19 cellular contexts compared by ENCODE assay signal in genomic region chr11:46075928-46076327, GRCh38. TPM values are rescaled to one million over a fixed set of nuclear protein-coding genes. Genes with fewer than 3 reads are reported as not detected.
DNase-seq lines count a peak whose midpoint lies in the region; ATAC-seq, FAIRE-seq and TF ChIP-seq lines count a peak whose summit lies in the region.
"Had no signal": no experiment of that assay in that cellular context is flagged by ENCODE, and none has a peak within 500 bp of the region (broad histone marks: within the 10 kb centered on the region; RNA-seq: fewer than 3 reads in every experiment).

No MANE protein-coding gene starts in this region.

- TF ChIP-seq RAD21 in H1 (IDR thresholded peaks at IDR 0.05 in 1 of 2, conservative IDR thresholded peaks at IDR 0.05 in 1 of 2; ENCODE audit: low read depth in 2 of 2, low read length in 2 of 2): peak; percentile 22 to 43; a peak in 2 of 4 replicates

- H3K18ac ChIP-seq in H1 (ENCODE audit: extremely low read depth, low read length): no peak overlapping the region

- no peak overlapping the region for H2AK5ac ChIP-seq in H1 (ENCODE audit: low read depth, low read length)

- H2BK5ac ChIP-seq in H1 (ENCODE audit: low read depth, low read length): no peak overlapping the region

- H2BK12ac ChIP-seq in H1 (ENCODE audit: low read depth, low read length): no peak overlapping the region

- peaks cover 3% of the 10 kb centered on the region; the same call in 1 of the 2 replicates for H3K23me2 ChIP-seq in H1 (ENCODE audit: low read depth, low read length)

- H3K79me1 ChIP-seq in H1 (ENCODE audit: low read depth, low read length): no peaks in the 10 kb centered on the region

- H2BK120ac ChIP-seq in H1 (replicated peaks; ENCODE audit: low read depth, low read length): no peak overlapping the region

- no peak overlapping the region for H3K4ac ChIP-seq in H1 (replicated peaks; ENCODE audit: insufficient read length, low read depth, low read length)

- no peak overlapping the region for H3K4me3 ChIP-seq in breast epithelium
- no peak overlapping the region for H3K4me3 ChIP-seq in OCI-LY7 (ENCODE audit: low read depth, low read length, poor library complexity, severe bottlenecking)
- no peak overlapping the region for H3K4me3 ChIP-seq in H1 (ENCODE audit: extremely low read depth in 1 of 4, insufficient read depth in 2 of 4, low read depth in 3 of 4, low read length in 4 of 4)
- no peak overlapping the region for H3K4me3 ChIP-seq in smooth muscle cell
- H3K4me3 ChIP-seq: Peyer's patch, right lobe of liver had no signal

- H3K4me1 ChIP-seq in breast epithelium (no peaks in the 10 kb centered on the region), OCI-LY7 (ENCODE audit: insufficient read depth, low read length, poor library complexity, severe bottlenecking) (no peaks in the 10 kb centered on the region), H1 (replicated peaks in 1 of 4; ENCODE audit: control insufficient read depth in 3 of 4, insufficient read depth in 4 of 4, low read length in 3 of 4) (0 out of 7 replicates have a peak, but pooled peaks cover 0 to 3% (median 0%) of the 10 kb centered on the region in 4 experiments), smooth muscle cell (ENCODE audit: low read depth) (no peaks in the 10 kb centered on the region)
- H3K4me1 ChIP-seq: Peyer's patch, right lobe of liver had no signal

- BruUV-seq in MCF 10A (replicated peaks; lab: Mats Ljungman, UMichigan): no TSS peak
- BruUV-seq in OCI-LY7 (replicated peaks; lab: Mats Ljungman, UMichigan): no TSS peak

- no peak for TF ChIP-seq EP300 in H1 (IDR thresholded peaks at IDR 0.05; ENCODE audit: borderline replicate concordance in 1 of 2, low read depth in 2 of 2, low read length in 2 of 2)

- TF ChIP-seq CTCF in MCF 10A (IDR thresholded peaks at IDR 0.05; ENCODE audit: unreplicated experiment) (peak; percentile 14), breast epithelium (IDR thresholded peaks at IDR 0.05) (no peak), OCI-LY7 (conservative IDR thresholded peaks at IDR 0.05; ENCODE audit: low read length) (0 out of 2 replicates have a peak, but pooled peaks have one; percentile 36), H1 (IDR thresholded peaks at IDR 0.05; ENCODE audit: control extremely low read depth in 1 of 3, insufficient read depth in 1 of 3, low read depth in 1 of 3, low read length in 3 of 3) (peak in 2 of 3 experiments; percentile 19 to 25; a peak in 2 of 4 replicates), smooth muscle cell (IDR thresholded peaks at IDR 0.05; ENCODE audit: borderline replicate concordance, insufficient read depth, poor library complexity, severe bottlenecking) (peak; percentile 12)

- H3K9me3 Mint-ChIP-seq in MCF 10A (ENCODE audit: unreplicated experiment): no peaks in the 10 kb centered on the region
- H3K9me3 Mint-ChIP-seq in activated T-helper 1 cell treated with anti-CD3 and anti-CD28 coated beads, Interleukin-12 subunit alpha, Interleukin-12 subunit beta, Interleukin-2, Interleukin-4 antibody, amounts not matched to agents 30 ng/mL and 10 ng/mL and 1 ng/mL, durations not matched to agents 14 hours and 24 hours and 36 hours: no peaks in the 10 kb centered on the region
- H3K9me3 Mint-ChIP-seq: stimulated activated naive CD8-positive, alpha-beta T cell treated with anti-CD3 and anti-CD28 coated beads, Interleukin-15, Interleukin-2, amounts not matched to agents 100 ng/mL and 50 ng/mL, for 24 hours; type B pancreatic cell had no signal

- no peak overlapping the region for H4K91ac ChIP-seq in H1 (replicated peaks; ENCODE audit: insufficient read length, low read length)

- no peak overlapping the region for H3K4me3 Mint-ChIP-seq in MCF 10A (ENCODE audit: unreplicated experiment)
- no peak overlapping the region for H3K4me3 Mint-ChIP-seq in activated T-helper 1 cell treated with anti-CD3 and anti-CD28 coated beads, Interleukin-12 subunit alpha, Interleukin-12 subunit beta, Interleukin-2, Interleukin-4 antibody, amounts not matched to agents 30 ng/mL and 10 ng/mL and 1 ng/mL, durations not matched to agents 14 hours and 24 hours and 36 hours
- H3K4me3 Mint-ChIP-seq: activated naive CD8-positive, alpha-beta T cell; stimulated activated naive CD8-positive, alpha-beta T cell treated with anti-CD3 and anti-CD28 coated beads, Interleukin-15, Interleukin-2, amounts not matched to agents 100 ng/mL and 50 ng/mL, for 24 hours; type B pancreatic cell had no signal

- peaks cover 15% of the 10 kb centered on the region for H3K4me1 Mint-ChIP-seq in MCF 10A (ENCODE audit: insufficient read depth, unreplicated experiment)
- H3K4me1 Mint-ChIP-seq in activated T-helper 1 cell treated with anti-CD3 and anti-CD28 coated beads, Interleukin-12 subunit alpha, Interleukin-12 subunit beta, Interleukin-2, Interleukin-4 antibody, amounts not matched to agents 30 ng/mL and 10 ng/mL and 1 ng/mL, durations not matched to agents 14 hours and 24 hours and 36 hours (ENCODE audit: low read depth): peaks cover 10% of the 10 kb centered on the region

- intact Hi-C loops in MCF 10A (cut with micrococcal nuclease): no loop called here
- intact Hi-C loops in breast epithelium (cut with DNase I; ENCODE audit: low total_unique reads): no loop called here
- intact Hi-C loops in OCI-LY7 (cut with micrococcal nuclease; ENCODE audit: unreplicated experiment): no loop called here
- intact Hi-C loops in activated T-helper 1 cell treated with anti-CD3 and anti-CD28 coated beads, Interleukin-12 subunit alpha, Interleukin-12 subunit beta, Interleukin-2, Interleukin-4 antibody, amounts not matched to agents 30 ng/mL and 10 ng/mL and 1 ng/mL, durations not matched to agents 14 hours and 24 hours and 36 hours (cut with micrococcal nuclease): no loop called here

- no peak overlapping the region for H3K56ac ChIP-seq in H1 (replicated peaks; ENCODE audit: insufficient read length, low read depth, low read length)

- H3K36me3 Mint-ChIP-seq in MCF 10A (ENCODE audit: insufficient read depth, unreplicated experiment): peaks cover 22% of the 10 kb centered on the region
- H3K36me3 Mint-ChIP-seq in activated T-helper 1 cell treated with anti-CD3 and anti-CD28 coated beads, Interleukin-12 subunit alpha, Interleukin-12 subunit beta, Interleukin-2, Interleukin-4 antibody, amounts not matched to agents 30 ng/mL and 10 ng/mL and 1 ng/mL, durations not matched to agents 14 hours and 24 hours and 36 hours (ENCODE audit: low read depth): peaks cover 20% of the 10 kb centered on the region

- H3K27me3 ChIP-seq in breast epithelium (no peaks in the 10 kb centered on the region), H1 (replicated peaks in 1 of 4; ENCODE audit: control insufficient read depth in 3 of 4, extremely low read depth in 1 of 4, insufficient read depth in 3 of 4, low read length in 3 of 4) (no peaks in the 10 kb centered on the region), smooth muscle cell (ENCODE audit: low read depth) (no peaks in the 10 kb centered on the region)
- H3K27me3 ChIP-seq: Peyer's patch, right lobe of liver had no signal

- H2BK20ac ChIP-seq in H1 (ENCODE audit: low read length): no peak overlapping the region

- H4K20me1 ChIP-seq in OCI-LY7 (ENCODE audit: insufficient read depth, low read length) (no peaks in the 10 kb centered on the region), H1 (replicated peaks in 1 of 2; ENCODE audit: control insufficient read depth in 1 of 2, insufficient read depth in 2 of 2, low read length in 2 of 2) (peaks cover 0 to 1% of the 10 kb centered on the region in 2 experiments), smooth muscle cell (ENCODE audit: low read depth) (peaks cover 54% of the 10 kb centered on the region)

- TF ChIP-seq POLR2A in breast epithelium (IDR thresholded peaks at IDR 0.05) (no peak), H1 (IDR thresholded peaks at IDR 0.05; ENCODE audit: control extremely low read depth in 1 of 2, low read depth in 2 of 2, low read length in 2 of 2) (no peak)

- H3K79me2 ChIP-seq in OCI-LY7 (ENCODE audit: insufficient read depth, low read depth, low read length) (no peaks in the 10 kb centered on the region), H1 (ENCODE audit: control insufficient read depth in 1 of 2, insufficient read depth in 2 of 2, low read length in 2 of 2) (no peaks in the 10 kb centered on the region), smooth muscle cell (ENCODE audit: low read depth) (no peaks in the 10 kb centered on the region)

- H2BK15ac ChIP-seq in H1 (ENCODE audit: low read length): no peak overlapping the region

- H2AFZ ChIP-seq in OCI-LY7 (ENCODE audit: low read length) (no peak overlapping the region), H1 (ENCODE audit: low read length) (no peak overlapping the region), smooth muscle cell (ENCODE audit: low read depth) (no peak overlapping the region)

- no peak for ATAC-seq in GM21825 (IDR thresholded peaks at IDR 0.05; ENCODE audit: unreplicated experiment)
- ATAC-seq: right lobe of liver had no signal

- CTCF ChIA-PET in MCF 10A (lab: Yijun Ruan, JAX) (interaction anchor here (1.1 to 2.4 kb wide), 5 partner anchors 11 to 111 kb away, joined by 3 to 9 read pairs (median 5); no protein-coding TSS in a partner anchor), OCI-LY7 (lab: Charles Lee; ENCODE audit: unreplicated experiment) (no interaction called here), H1 (lab: Charles Lee; ENCODE audit: partially characterized antibody) (interaction anchor here (1.0 to 2.4 kb wide), 14 partner anchors 9 to 92 kb away, joined by 3 to 13 read pairs (median 4); no protein-coding TSS in a partner anchor)

- H3K27ac Mint-ChIP-seq in MCF 10A (ENCODE audit: low read depth, unreplicated experiment): peak overlapping the region; percentile 32
- H3K27ac Mint-ChIP-seq in activated T-helper 1 cell treated with anti-CD3 and anti-CD28 coated beads, Interleukin-12 subunit alpha, Interleukin-12 subunit beta, Interleukin-2, Interleukin-4 antibody, amounts not matched to agents 30 ng/mL and 10 ng/mL and 1 ng/mL, durations not matched to agents 14 hours and 24 hours and 36 hours: no peak overlapping the region
- H3K27ac Mint-ChIP-seq: activated naive CD8-positive, alpha-beta T cell; stimulated activated naive CD8-positive, alpha-beta T cell treated with anti-CD3 and anti-CD28 coated beads, Interleukin-15, Interleukin-2, amounts not matched to agents 100 ng/mL and 50 ng/mL, for 24 hours; type B pancreatic cell had no signal

- H4K8ac ChIP-seq in H1 (ENCODE audit: extremely low read depth, insufficient read depth, low read length): no peak overlapping the region

- no peak overlapping the region for H4K5ac ChIP-seq in H1 (ENCODE audit: insufficient read length, low read depth, low read length)

- H3K9ac ChIP-seq in H1 (replicated peaks in 1 of 4; ENCODE audit: extremely low read depth in 1 of 4, low read depth in 3 of 4, low read length in 3 of 4): no peak overlapping the region
- no peak overlapping the region for H3K9ac ChIP-seq in smooth muscle cell (ENCODE audit: low read depth)

- H3K9me2 ChIP-seq in OCI-LY7 (ENCODE audit: insufficient read depth, low read length): no peaks in the 10 kb centered on the region

- H3K36me3 ChIP-seq in breast epithelium (no peaks in the 10 kb centered on the region), OCI-LY7 (ENCODE audit: insufficient read depth, low read length) (peaks cover 30% of the 10 kb centered on the region), H1 (ENCODE audit: control insufficient read depth in 2 of 4, insufficient read depth in 4 of 4, low read length in 3 of 4) (peaks cover 0 to 3% (median under 1%) of the 10 kb centered on the region in 4 experiments; a peak in 3 of 8 replicates), smooth muscle cell (ENCODE audit: low read depth) (peaks cover 4% of the 10 kb centered on the region)

- no peaks in the 10 kb centered on the region for H3F3A ChIP-seq in smooth muscle cell (ENCODE audit: low read depth)

- WGBS in H1 (ENCODE audit: extremely low coverage in 1 of 2, insufficient coverage in 1 of 2, insufficient read length in 1 of 2, insufficient replicate concordance in 2 of 2, low coverage in 1 of 2, low lambda C conversion rate in 2 of 2, missing lambda C conversion rate in 1 of 2), 2 experiments: 85% methylated on average over 2 of the region's 2 CpGs; no CpG with 5 or more reads in 1 of the 2 experiments
- WGBS in smooth muscle cell (ENCODE audit: low lambda C conversion rate): 92% methylated on average over 2 of the region's 2 CpGs

- DNase-seq in MCF 10A (ENCODE audit: unreplicated experiment) (no peak), breast epithelium (ENCODE audit: low spot score in 2 of 2) (no peak), OCI-LY7 (ENCODE audit: low spot score) (no peak), H1 (ENCODE audit: low read depth in 1 of 2, low spot score in 2 of 2) (no peak), smooth muscle cell (lab: John Stamatoyannopoulos, UW; ENCODE audit: unreplicated experiment) (no peak), AG08396 (ENCODE audit: low spot score) (no peak)
- no peak for DNase-seq in activated T-helper 1 cell treated with anti-CD3 and anti-CD28 coated beads, Interleukin-12 subunit alpha, Interleukin-12 subunit beta, Interleukin-2, Interleukin-4 antibody, amounts not matched to agents 30 ng/mL and 10 ng/mL and 1 ng/mL, durations not matched to agents 14 hours and 24 hours and 36 hours (ENCODE audit: low spot score)
- DNase-seq: activated CD4-positive, alpha-beta T cell treated with anti-CD3 and anti-CD28 coated beads, Interleukin-2, amount 50 U/mL, for 48 hours; activated T-cell treated with anti-CD3 and anti-CD28 coated beads, Interleukin-2, amount 50 U/mL, for 1 hour; central memory CD4-positive, alpha-beta T cell; effector memory CD4-positive, alpha-beta T cell; NCI-H524 treated with DMSO at 0.1 percent for 48 hours; Peyer's patch; right lobe of liver had no signal

- no peak overlapping the region for H3K14ac ChIP-seq in H1 (ENCODE audit: insufficient read length)

- H3K4me2 ChIP-seq in OCI-LY7 (ENCODE audit: low read length): no peak overlapping the region
- H3K4me2 ChIP-seq in H1 (ENCODE audit: insufficient read depth in 1 of 2, low read depth in 2 of 2, low read length in 2 of 2): no peak overlapping the region
- H3K4me2 ChIP-seq in smooth muscle cell: no peak overlapping the region

- H3K27ac ChIP-seq in breast epithelium (no peak overlapping the region), OCI-LY7 (ENCODE audit: low read depth, low read length, poor library complexity, severe bottlenecking) (no peak overlapping the region), H1 (ENCODE audit: low read depth, low read length) (no peak overlapping the region), smooth muscle cell (ENCODE audit: low read depth) (no peak overlapping the region)
- H3K27ac ChIP-seq: Peyer's patch, right lobe of liver had no signal

- no peak overlapping the region for H3K23ac ChIP-seq in H1 (ENCODE audit: insufficient read length)

- H3K9me3 ChIP-seq in breast epithelium (no peaks in the 10 kb centered on the region), OCI-LY7 (ENCODE audit: low read length) (no peaks in the 10 kb centered on the region), H1 (ENCODE audit: insufficient read depth in 2 of 2, low read depth in 1 of 2, low read length in 1 of 2) (no peaks in the 10 kb centered on the region), smooth muscle cell (replicated peaks; ENCODE audit: low read depth) (no peaks in the 10 kb centered on the region)
- H3K9me3 ChIP-seq: Peyer's patch, right lobe of liver had no signal

- POLR2A ChIA-PET in MCF 10A (lab: Yijun Ruan, JAX) (interaction anchor here (0.5 to 1.4 kb wide), 11 partner anchors 8 to 273 kb away, joined by 3 to 7 read pairs (median 3); partner anchors contain the start of gene SLC35C1), OCI-LY7 (lab: Charles Lee) (interaction anchor here (0.6 to 1.4 kb wide), 3 partner anchors 19 to 75 kb away, joined by 3 to 6 read pairs (median 4); no protein-coding TSS in a partner anchor), H1 (lab: Charles Lee; ENCODE audit: partially characterized antibody) (interaction anchor here (1.2 kb wide), 1 partner anchor 12 kb away, joined by 4 read pairs; no protein-coding TSS in a partner anchor)

- no peaks in the 10 kb centered on the region for H3K27me3 Mint-ChIP-seq in MCF 10A (ENCODE audit: insufficient read depth, unreplicated experiment)
- H3K27me3 Mint-ChIP-seq in activated T-helper 1 cell treated with anti-CD3 and anti-CD28 coated beads, Interleukin-12 subunit alpha, Interleukin-12 subunit beta, Interleukin-2, Interleukin-4 antibody, amounts not matched to agents 30 ng/mL and 10 ng/mL and 1 ng/mL, durations not matched to agents 14 hours and 24 hours and 36 hours (ENCODE audit: insufficient read depth): no peaks in the 10 kb centered on the region
- H3K27me3 Mint-ChIP-seq: activated naive CD8-positive, alpha-beta T cell; stimulated activated naive CD8-positive, alpha-beta T cell treated with anti-CD3 and anti-CD28 coated beads, Interleukin-15, Interleukin-2, amounts not matched to agents 100 ng/mL and 50 ng/mL, for 24 hours; type B pancreatic cell had no signal

- FAIRE-seq in H1 (lab: Jason Lieb, UNC): no peak
- FAIRE-seq: A204.1 had no signal

RNA-seq across cellular contexts. Expression of gene PHF21A, which starts 45.3 kb away (rescaled TPM):
- 33.2 and 37.6 TPM in 2 replicates for total RNA-seq in MCF 10A (2022)
- total RNA-seq in breast epithelium: 10 to 100 TPM; 23.4 to 70.8 (median 42.7) TPM
- total RNA-seq in OCI-LY7 (2014; rRNA removed; shearing (Covaris generic)): 22.3 and 23.1 TPM in 2 replicates
- total RNA-seq in OCI-LY7 (2022): 56.1 and 61.3 TPM in 2 replicates
- 33.2 and 40.3 TPM in 2 replicates for total RNA-seq in H1 (2021; fragmentation: NEBNext Ultra II Directional; extraction: Animal tissue kit (Norgen Biotek cat#: 25700))
- polyA plus RNA-seq in H1 (2011; rRNA removed): 16.3 and 17.6 TPM in 2 replicates
- polyA plus RNA-seq in H1 (2011; cell fraction: cytosol; rRNA removed): 18.9 TPM
- 44.4 TPM for polyA plus RNA-seq in H1 (2011; cell fraction: nucleus; rRNA removed)
- 25.0 to 33.7 TPM (median 30.8 TPM) in 4 replicates for polyA plus RNA-seq in H1 (2012, experiment 1 of 2)
- polyA plus RNA-seq in H1 (2012, experiment 2 of 2): 5.2 TPM
- 25.7 TPM for polyA plus RNA-seq in H1 (2013, experiment 1 of 2)
- polyA plus RNA-seq in H1 (2013, experiment 2 of 2): 23.9 TPM
- polyA minus RNA-seq in H1 (2011; rRNA and poly(A)+ RNA removed): 18.9 and 24.2 TPM in 2 replicates
- 15.0 TPM for polyA minus RNA-seq in H1 (2011; cell fraction: cytosol; rRNA and poly(A)+ RNA removed)
- 32.8 TPM for polyA minus RNA-seq in H1 (2011; cell fraction: nucleus; rRNA and poly(A)+ RNA removed)
- 28.2 and 28.7 TPM in 2 replicates for total RNA-seq in smooth muscle cell
- polyA plus RNA-seq in smooth muscle cell: 26.1 and 26.8 TPM in 2 replicates
- 32.9 and 42.0 TPM in 2 replicates for total RNA-seq in activated T-helper 1 cell treated with anti-CD3 and anti-CD28 coated beads, Interleukin-12 subunit alpha, Interleukin-12 subunit beta, Interleukin-2, Interleukin-4 antibody, amounts not matched to agents 30 ng/mL and 10 ng/mL and 1 ng/mL, durations not matched to agents 14 hours and 24 hours and 36 hours

Comparison
In these comparisons a context has a peak if more than half of its experiments do, and no peak if none do; other contexts are left out.
1. CTCF ChIP-seq: peak in MCF 10A (single experiment), OCI-LY7 (single experiment), H1 (2 of 3) and smooth muscle cell (single experiment); none in breast epithelium (0 of 3).